ENCODE assay signal across 18 cellular contexts in the genomic region with DNA sequence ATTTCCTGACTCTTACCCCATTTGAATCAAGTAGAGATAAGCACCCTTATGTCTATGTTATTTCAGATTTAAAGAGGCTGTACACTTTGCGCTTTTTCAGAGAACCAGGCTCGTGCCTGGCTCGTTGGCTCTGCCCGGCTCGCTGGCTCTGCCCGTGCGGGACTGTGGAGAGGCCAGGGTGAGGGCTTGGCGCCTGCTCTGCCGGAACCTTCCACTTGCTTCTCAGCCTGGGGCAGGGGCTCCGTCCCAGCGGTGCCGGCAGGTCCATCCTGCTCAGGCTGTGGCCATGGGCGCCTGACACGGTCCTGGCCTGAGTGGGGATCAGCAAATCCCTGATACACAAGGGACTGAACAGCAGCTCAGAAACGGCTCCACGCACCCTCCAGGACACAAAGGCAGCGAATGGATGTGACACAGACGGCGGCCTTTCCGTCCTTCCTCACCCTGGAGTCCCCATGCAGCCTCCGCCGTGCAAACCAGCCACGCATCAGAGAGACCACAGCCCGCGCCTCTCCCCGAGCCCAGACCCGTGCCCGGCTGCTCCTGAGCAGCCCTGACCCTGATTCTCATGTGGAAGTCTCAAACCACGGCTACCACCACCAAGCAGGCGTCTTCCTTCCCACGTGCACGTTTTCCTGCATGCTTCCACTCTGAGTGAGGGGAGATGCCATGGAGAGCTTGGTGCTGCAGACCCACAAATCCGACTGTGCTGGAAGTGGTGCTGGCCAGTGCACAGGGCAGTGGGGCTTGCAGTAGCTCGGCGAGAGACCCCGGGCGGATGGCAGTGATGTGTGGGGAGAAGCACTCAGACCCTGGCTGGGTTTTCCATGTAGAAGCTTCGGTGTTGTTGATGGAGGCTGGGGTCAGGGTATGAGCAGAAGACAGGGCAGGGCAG.
"Had no signal": no experiment of that assay in that cellular context is flagged by ENCODE, and none has a peak within 500 bp of the region (broad histone marks: within the 10 kb centered on the region; RNA-seq: fewer than 3 reads in every experiment).

No MANE protein-coding gene starts in this region.

- H3K4me3 ChIP-seq: ascending aorta, tibial artery had no signal

- H3K27me3 ChIP-seq: ascending aorta had no signal

- FAIRE-seq: endometrium, TTC549, urothelium cell line had no signal

- DNase-seq: activated CD4-positive, alpha-beta T cell treated with anti-CD3 and anti-CD28 coated beads for 4 hours; activated CD8-positive, alpha-beta T cell treated with anti-CD3 and anti-CD28 coated beads for 36 hours; activated naive CD4-positive, alpha-beta T cell treated with anti-CD3 and anti-CD28 coated beads for 36 hours; activated T-cell treated with anti-CD3 and anti-CD28 coated beads, Interleukin-2, amount 50 U/mL, for 1 hour; cortex of kidney; erythroblast; foreskin melanocyte; mesendoderm; natural killer cell; nucleus accumbens; stimulated activated naive B cell treated with anti-CD40 and anti-IgM and Interleukin-4, amounts not matched to agents 10 μg/mL and 1 μg/mL and 100 μg/mL, for 72 hours had no signal

- H3K27ac ChIP-seq: ascending aorta, tibial artery had no signal

- H3K9me3 ChIP-seq: ascending aorta, tibial artery had no signal

- H3K4me1 ChIP-seq: ascending aorta, tibial artery had no signal

- ATAC-seq: activated CD8-positive, alpha-beta T cell treated with anti-CD3 and anti-CD28 coated beads for 36 hours; activated T-helper 17 cell treated with anti-CD3 and anti-CD28 coated beads, Interleukin-2, amount 50 U/mL, for 72 hours; natural killer cell; stimulated activated naive B cell treated with anti-CD40 and anti-IgM and Interleukin-4, amounts not matched to agents 10 μg/mL and 1 μg/mL and 100 μg/mL, for 72 hours; WTC11 had no signal

- H3K36me3 ChIP-seq: ascending aorta, tibial artery had no signal
